ENCODE assay signal across 25 cellular contexts in genomic region chr6:9292975-9293374, GRCh38.
DNase-seq lines count a peak whose midpoint lies in the region; ATAC-seq and TF ChIP-seq lines count a peak whose summit lies in the region.
"Had no signal": no experiment of that assay in that cellular context is flagged by ENCODE, and none has a peak within 500 bp of the region (broad histone marks: within the 10 kb centered on the region; RNA-seq: fewer than 3 reads in every experiment).

No MANE protein-coding gene starts in this region.

- no peak for ATAC-seq in HG02759 (IDR thresholded peaks at IDR 0.05; ENCODE audit: unreplicated experiment)
- ATAC-seq: activated CD8-positive, alpha-beta T cell treated with anti-CD3 and anti-CD28 coated beads for 36 hours; activated T-helper 17 cell treated with anti-CD3 and anti-CD28 coated beads, Interleukin-2, amount 50 U/mL, for 72 hours; Right ventricle myocardium inferior had no signal

- peaks cover 32% of the 10 kb centered on the region for H3K4me1 ChIP-seq in A673 (ENCODE audit: insufficient read depth, low read length, poor library complexity, severe bottlenecking)
- H3K4me1 ChIP-seq: prostate gland, sigmoid colon had no signal

- intact Hi-C loops in A673 (cut with micrococcal nuclease; ENCODE audit: unreplicated experiment): no loop called here

- H3K9me3 ChIP-seq in A673 (ENCODE audit: low read depth, low read length, poor library complexity, severe bottlenecking): no peaks in the 10 kb centered on the region
- H3K9me3 ChIP-seq: prostate gland, sigmoid colon had no signal

- no peaks in the 10 kb centered on the region for H3K36me3 ChIP-seq in A673 (ENCODE audit: insufficient read depth, low read length, poor library complexity, severe bottlenecking)
- H3K36me3 ChIP-seq: prostate gland, sigmoid colon had no signal

- DNase-seq in A673 (ENCODE audit: low spot score) (peak; percentile 88), NCI-H69 (lab: John Stamatoyannopoulos, UW) (peak; percentile 9), dermis blood vessel endothelial cell (peak; percentile 2), myocyte (ENCODE audit: low read depth) (peak; percentile 17), RPMI8226 (no peak), NAMALWA (ENCODE audit: low spot score) (no peak), NCI-H146 treated with DMSO at 0.1 percent for 48 hours (lab: John Stamatoyannopoulos, UW; ENCODE audit: unreplicated experiment) (no peak)
- DNase-seq: 8988T; activated CD8-positive, alpha-beta T cell treated with anti-CD3 and anti-CD28 coated beads for 36 hours; anterior cingulate cortex; CD8-positive, alpha-beta memory T cell; DMS 273 treated with DMSO at 0.1 percent for 48 hours; foreskin melanocyte; KBM-7; mesendoderm; NCI-H1436 treated with DMSO at 0.1 percent for 48 hours; NCI-H446; sigmoid colon; stimulated activated CD4-positive, alpha-beta T cell treated with anti-CD3 and anti-CD28 coated beads, Interleukin-15, amount 100 ng/mL, for 24 hours; stimulated activated naive CD4-positive, alpha-beta T cell had no signal

- H3K27ac ChIP-seq in A673 (ENCODE audit: low read depth, low read length, poor library complexity, severe bottlenecking): no peak overlapping the region
- H3K27ac ChIP-seq: epithelial cell of prostate, prostate gland, sigmoid colon had no signal

- CTCF ChIA-PET in A673 (lab: Charles Lee): no interaction called here

- POLR2A ChIA-PET in A673 (lab: Charles Lee; ENCODE audit: low non-redundant PET): no interaction called here

- no peaks in the 10 kb centered on the region for H3K27me3 ChIP-seq in A673 (replicated peaks; ENCODE audit: insufficient read depth, low read depth, low read length, poor library complexity)
- H3K27me3 ChIP-seq: sigmoid colon had no signal

- no peak for TF ChIP-seq CTCF in A673 (conservative IDR thresholded peaks at IDR 0.05; ENCODE audit: low read depth, low read length)

- BruUV-seq in A673 (replicated peaks; lab: Mats Ljungman, UMichigan): no TSS peak

- H3K4me3 ChIP-seq in A673 (ENCODE audit: low read depth, low read length, poor library complexity, severe bottlenecking): no peak overlapping the region
- H3K4me3 ChIP-seq: prostate gland, sigmoid colon had no signal

Comparison
In these comparisons a context has a peak if more than half of its experiments do, and no peak if none do; other contexts are left out.
1. DNase-seq: peak in A673 (single experiment), NCI-H69 (single experiment), dermis blood vessel endothelial cell (single experiment) and myocyte (single experiment); none in RPMI8226 (single experiment), NAMALWA (single experiment) and NCI-H146 treated with DMSO at 0.1 percent for 48 hours (single experiment).